In genomic region chr3:184314363-184314699, GRCh38 we compare ENCODE assay signal across 8 cellular contexts. TPM values are rescaled to one million over a fixed set of nuclear protein-coding genes. Genes with fewer than 3 reads are reported as not detected.
DNase-seq lines count a peak whose midpoint lies in the region; ATAC-seq and TF ChIP-seq lines count a peak whose summit lies in the region.

EIF4G1 (plus strand) TSS chr3:184314606; CDS start chr3:184315797, 1,191 bp downstream.

- peak within 1 kb of the TSS; percentile 34 for H2BK12ac ChIP-seq in trophoblast cell (ENCODE audit: low read length)

- H2AK5ac ChIP-seq in trophoblast cell (ENCODE audit: low read length): peak within 1 kb of the TSS; percentile 99

- peak within 1 kb of the TSS; percentile 92 for H3K4me3 ChIP-seq in GM12865 (ENCODE audit: low read depth, low read length)
- peak within 1 kb of the TSS; percentile 88 for H3K4me3 ChIP-seq in trophoblast cell (ENCODE audit: low read depth, low read length)
- H3K4me3 ChIP-seq in tibial nerve: peak within 1 kb of the TSS; percentile 48 to 98 (median 88)

- intact Hi-C loops in Right ventricle myocardium superior (cut with DNase I): no loop called here

- peak within 1 kb of the TSS; percentile 83 for H3K4me2 ChIP-seq in trophoblast cell (ENCODE audit: low read length)

- H3K14ac ChIP-seq in trophoblast cell (ENCODE audit: low read length): peak within 1 kb of the TSS; percentile 99

- TF ChIP-seq EP300 in tibial nerve (IDR thresholded peaks at IDR 0.05): peak in 1 of 2 donors; percentile 74

- no peaks in the 10 kb centered on the region for H3K9me3 ChIP-seq in trophoblast cell (ENCODE audit: insufficient read depth, low read depth, low read length)
- no peaks in the 10 kb centered on the region for H3K9me3 ChIP-seq in tibial nerve

- peaks cover 24 to 26% of the 10 kb centered on the region in 2 experiments for H3K36me3 ChIP-seq in trophoblast cell (ENCODE audit: control insufficient read depth in 1 of 2, insufficient read depth in 2 of 2, low read length in 2 of 2)
- H3K36me3 ChIP-seq in tibial nerve: peaks cover 0 to 28% (median 0%) of the 10 kb centered on the region in 3 donors

- H3K18ac ChIP-seq in trophoblast cell (ENCODE audit: low read length): peak within 1 kb of the TSS; percentile 97

- peaks cover 12% of the 10 kb centered on the region for H3K79me1 ChIP-seq in trophoblast cell (ENCODE audit: low read length)

- H3K27ac ChIP-seq in trophoblast cell (ENCODE audit: low read depth, low read length) (peak within 1 kb of the TSS; percentile 93), tibial nerve (peak within 1 kb of the TSS; percentile 84 to 99 (median 97))

- TF ChIP-seq CTCF in GM12865 (IDR thresholded peaks at IDR 0.05; ENCODE audit: insufficient read depth, low read depth, low read length, missing control alignments) (no peak), tibial nerve (IDR thresholded peaks at IDR 0.05) (no peak)

- peak within 1 kb of the TSS; percentile 92 for H2BK5ac ChIP-seq in trophoblast cell (ENCODE audit: low read depth, low read length, poor library complexity)

- no peaks in the 10 kb centered on the region for H3K27me3 ChIP-seq in trophoblast cell (ENCODE audit: insufficient read depth, low read length)
- no peaks in the 10 kb centered on the region for H3K27me3 ChIP-seq in tibial nerve

- H4K8ac ChIP-seq in trophoblast cell (ENCODE audit: low read depth, low read length): peak within 1 kb of the TSS; percentile 94

- peak within 1 kb of the TSS; percentile 95 for H2BK120ac ChIP-seq in trophoblast cell (ENCODE audit: insufficient read depth, low read length, poor library complexity)

- ATAC-seq in HG02759 (IDR thresholded peaks at IDR 0.05; ENCODE audit: unreplicated experiment) (peak; percentile 89), Right ventricle myocardium superior (ENCODE audit: poor library complexity) (peak; percentile 89)

- H3K79me2 ChIP-seq in trophoblast cell (ENCODE audit: control insufficient read depth, insufficient read depth, low read length, poor library complexity): peaks cover 33% of the 10 kb centered on the region

- DNase-seq in GM12865 (ENCODE audit: low read depth): peak; percentile 97
- peak; percentile 93 to 97 (median 97) for DNase-seq in NCI-H1417 (lab: John Stamatoyannopoulos, UW)
- DNase-seq in SW 1271 (lab: John Stamatoyannopoulos, UW): peak; percentile 49 to 89
- peak; percentile 86 for DNase-seq in activated naive CD8-positive, alpha-beta T cell treated with anti-CD3 and anti-CD28 coated beads, Interleukin-2, amount 50 U/mL, for 16 hours (ENCODE audit: low read depth, low spot score)
- DNase-seq in Right ventricle myocardium superior: peak; percentile 97
- DNase-seq in trophoblast cell: peak; percentile 93 to 94
- peak; percentile 92 to 95 for DNase-seq in tibial nerve (ENCODE audit: low spot score in 2 of 2)

- no CpG with 5 or more reads among the region's 40 CpGs for WGBS in trophoblast cell (ENCODE audit: extremely low coverage, insufficient coverage, insufficient read length)
- 0 to 1% methylated on average over 17 to 35 of the region's 40 CpGs for WGBS in tibial nerve, 2 donors

- peaks cover 10 to 14% of the 10 kb centered on the region in 2 experiments for H3K4me1 ChIP-seq in trophoblast cell (ENCODE audit: control insufficient read depth in 1 of 2, insufficient read depth in 2 of 2, low read length in 2 of 2)
- peaks cover 0 to 44% (median 26%) of the 10 kb centered on the region in 4 donors for H3K4me1 ChIP-seq in tibial nerve

- peak within 1 kb of the TSS; percentile 99 for H4K91ac ChIP-seq in trophoblast cell (ENCODE audit: low read depth, low read length)

- peak within 1 kb of the TSS; percentile 86 for H4K12ac ChIP-seq in trophoblast cell (ENCODE audit: low read depth, low read length)

- H2AFZ ChIP-seq in trophoblast cell (ENCODE audit: insufficient read depth, low read length, poor library complexity): peak within 1 kb of the TSS; percentile 90

- H3K4ac ChIP-seq in trophoblast cell (ENCODE audit: low read depth, low read length): peak within 1 kb of the TSS; percentile 100

- H3K23ac ChIP-seq in trophoblast cell (ENCODE audit: low read length): no peak within 1 kb of the TSS

- H3K9ac ChIP-seq in trophoblast cell (ENCODE audit: low read length): peak within 1 kb of the TSS; percentile 90

- TF ChIP-seq POLR2A in tibial nerve (IDR thresholded peaks at IDR 0.05): peak in 1 of 2 donors; percentile 75

RNA-seq across cellular contexts. Expression of gene EIF4G1, which starts in this region (rescaled TPM):
- total RNA-seq in Right ventricle myocardium superior (254 TPM), tibial nerve (100 to 1,000 TPM; 173 to 248 (median 192) TPM)
- 441 and 461 TPM in 2 replicates for polyA plus RNA-seq in trophoblast cell (2013)

Comparison
In these comparisons a context has a peak if more than half of its experiments do, and no peak if none do; other contexts are left out.
1. Peak in every context shown above with its lines: DNase-seq, ATAC-seq, H3K4me3 ChIP-seq and H3K27ac ChIP-seq.